ENCODE assay signal across 7 cellular contexts in the genomic region with DNA sequence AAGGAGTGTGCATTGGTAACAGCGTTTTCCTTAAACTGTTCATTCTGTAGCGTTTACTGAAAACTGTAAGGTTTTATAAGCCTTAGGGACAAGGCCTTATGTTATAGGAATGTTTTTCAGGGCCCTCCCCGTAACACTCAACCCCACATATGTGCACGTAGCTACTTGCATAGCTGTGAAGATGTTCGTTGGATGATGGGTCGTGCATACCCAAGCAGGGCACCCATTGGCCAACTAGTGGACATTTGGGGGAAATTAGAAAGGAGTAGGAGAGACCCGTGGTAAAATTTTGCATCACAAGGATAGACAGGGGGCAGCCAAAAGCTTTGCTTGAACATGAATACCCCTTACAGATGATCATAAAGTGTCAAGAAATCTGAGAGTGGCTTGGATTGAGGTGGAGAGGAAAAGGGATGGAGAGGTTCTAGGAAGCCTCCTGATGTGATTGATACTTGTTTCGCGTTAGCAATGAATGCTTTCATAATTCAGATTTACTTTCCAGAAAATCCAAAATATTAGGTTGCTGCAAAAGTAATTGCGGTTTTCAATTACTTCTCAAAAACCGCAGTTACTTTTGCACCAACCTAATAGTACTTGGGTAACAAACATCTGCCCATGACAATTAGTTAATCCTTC. TPM values are rescaled to one million over a fixed set of nuclear protein-coding genes. Genes with fewer than 3 reads are reported as not detected.
DNase-seq lines count a peak whose midpoint lies in the region; ATAC-seq and TF ChIP-seq lines count a peak whose summit lies in the region.

No MANE protein-coding gene starts in this region.

- no peak overlapping the region for H3K27ac ChIP-seq in SJCRH30

- H3K9ac ChIP-seq in skeletal muscle satellite cell (ENCODE audit: low read depth, low read length) = peak overlapping the region; percentile 88

- peak; percentile 13; the same call in 1 of the 2 replicates for TF ChIP-seq RAD21 in Ishikawa (IDR thresholded peaks at IDR 0.05; ENCODE audit: low read depth)

- H3K36me3 ChIP-seq in SJCRH30 = peaks cover 11% of the 10 kb centered on the region
- peaks cover 6% of the 10 kb centered on the region for H3K36me3 ChIP-seq in skeletal muscle satellite cell (ENCODE audit: insufficient read depth, low read length)

- peak overlapping the region; percentile 96 for H3K4me3 ChIP-seq in SJCRH30
- H3K4me3 ChIP-seq in iPS-18c (ENCODE audit: insufficient read depth, low read depth, low read length) = peak overlapping the region; percentile 96
- H3K4me3 ChIP-seq in skeletal muscle satellite cell (ENCODE audit: low read length) = peak overlapping the region; percentile 97

- in situ Hi-C loops in G401 (cut with HindIII; ENCODE audit: low sequenced_read_pairs) = no loop called here
- in situ Hi-C loops in T47D (cut with HindIII; ENCODE audit: low pct_unique_long_range_greater_than_20kb, low sequenced_read_pairs) = no loop called here

- TF ChIP-seq EP300 in Ishikawa (IDR thresholded peaks at IDR 0.05; ENCODE audit: borderline replicate concordance) = no peak

- H3K9me3 ChIP-seq in SJCRH30 (replicated peaks) (no peaks in the 10 kb centered on the region), iPS-18c (ENCODE audit: control insufficient read depth, insufficient read depth, low read length) (no peaks in the 10 kb centered on the region), skeletal muscle satellite cell (replicated peaks; ENCODE audit: low read length) (no peaks in the 10 kb centered on the region)

- peak; percentile 40 for ATAC-seq in GM21390 (IDR thresholded peaks at IDR 0.05; ENCODE audit: unreplicated experiment)

- DNase-seq in G401 (ENCODE audit: low spot score) (peak; percentile 76), SJCRH30 (peak; percentile 65 to 79), T47D (ENCODE audit: low read depth in 1 of 2, low spot score in 1 of 2) (peak; percentile 71 to 80)

- H3K27me3 ChIP-seq in SJCRH30 (no peaks in the 10 kb centered on the region), skeletal muscle satellite cell (ENCODE audit: control insufficient read depth, insufficient read depth, low read length) (no peaks in the 10 kb centered on the region)

- H3K4me2 ChIP-seq in skeletal muscle satellite cell (ENCODE audit: low read length) = peak overlapping the region; percentile 82

- H3K4me1 ChIP-seq in SJCRH30 (no peaks in the 10 kb centered on the region), skeletal muscle satellite cell (ENCODE audit: control insufficient read depth, insufficient read depth, low read length) (no peaks in the 10 kb centered on the region)

TF ChIP-seq in Ishikawa, 13 proteins besides CTCF, POLR2A, EP300 and RAD21:
- TF ChIP-seq TCF12 (IDR thresholded peaks at IDR 0.05; ENCODE audit: low read depth) (no peak), EGR1 (IDR thresholded peaks at IDR 0.05) (no peak), TAF1 (IDR thresholded peaks at IDR 0.05; ENCODE audit: low read depth) (no peak), ZBTB7A (IDR thresholded peaks at IDR 0.05; ENCODE audit: low read depth) (no peak), TEAD4 (IDR thresholded peaks at IDR 0.05) (no peak)
- TF ChIP-seq, protein P1, sequence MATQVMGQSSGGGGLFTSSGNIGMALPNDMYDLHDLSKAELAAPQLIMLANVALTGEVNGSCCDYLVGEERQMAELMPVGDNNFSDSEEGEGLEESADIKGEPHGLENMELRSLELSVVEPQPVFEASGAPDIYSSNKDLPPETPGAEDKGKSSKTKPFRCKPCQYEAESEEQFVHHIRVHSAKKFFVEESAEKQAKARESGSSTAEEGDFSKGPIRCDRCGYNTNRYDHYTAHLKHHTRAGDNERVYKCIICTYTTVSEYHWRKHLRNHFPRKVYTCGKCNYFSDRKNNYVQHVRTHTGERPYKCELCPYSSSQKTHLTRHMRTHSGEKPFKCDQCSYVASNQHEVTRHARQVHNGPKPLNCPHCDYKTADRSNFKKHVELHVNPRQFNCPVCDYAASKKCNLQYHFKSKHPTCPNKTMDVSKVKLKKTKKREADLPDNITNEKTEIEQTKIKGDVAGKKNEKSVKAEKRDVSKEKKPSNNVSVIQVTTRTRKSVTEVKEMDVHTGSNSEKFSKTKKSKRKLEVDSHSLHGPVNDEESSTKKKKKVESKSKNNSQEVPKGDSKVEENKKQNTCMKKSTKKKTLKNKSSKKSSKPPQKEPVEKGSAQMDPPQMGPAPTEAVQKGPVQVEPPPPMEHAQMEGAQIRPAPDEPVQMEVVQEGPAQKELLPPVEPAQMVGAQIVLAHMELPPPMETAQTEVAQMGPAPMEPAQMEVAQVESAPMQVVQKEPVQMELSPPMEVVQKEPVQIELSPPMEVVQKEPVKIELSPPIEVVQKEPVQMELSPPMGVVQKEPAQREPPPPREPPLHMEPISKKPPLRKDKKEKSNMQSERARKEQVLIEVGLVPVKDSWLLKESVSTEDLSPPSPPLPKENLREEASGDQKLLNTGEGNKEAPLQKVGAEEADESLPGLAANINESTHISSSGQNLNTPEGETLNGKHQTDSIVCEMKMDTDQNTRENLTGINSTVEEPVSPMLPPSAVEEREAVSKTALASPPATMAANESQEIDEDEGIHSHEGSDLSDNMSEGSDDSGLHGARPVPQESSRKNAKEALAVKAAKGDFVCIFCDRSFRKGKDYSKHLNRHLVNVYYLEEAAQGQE (IDR thresholded peaks at IDR 0.05; ENCODE audit: low read depth) = no peak
- TF ChIP-seq, protein P2, sequence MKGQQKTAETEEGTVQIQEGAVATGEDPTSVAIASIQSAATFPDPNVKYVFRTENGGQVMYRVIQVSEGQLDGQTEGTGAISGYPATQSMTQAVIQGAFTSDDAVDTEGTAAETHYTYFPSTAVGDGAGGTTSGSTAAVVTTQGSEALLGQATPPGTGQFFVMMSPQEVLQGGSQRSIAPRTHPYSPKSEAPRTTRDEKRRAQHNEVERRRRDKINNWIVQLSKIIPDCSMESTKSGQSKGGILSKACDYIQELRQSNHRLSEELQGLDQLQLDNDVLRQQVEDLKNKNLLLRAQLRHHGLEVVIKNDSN (IDR thresholded peaks at IDR 0.05) = no peak

RNA-seq across cellular contexts. Expression of gene SEC61A2, which starts 0.9 kb away (rescaled TPM):
- total RNA-seq in G401 (2014; rRNA removed; shearing (Covaris generic)) = 10.5 TPM in 2 replicates
- 12.1 and 14.0 TPM in 2 replicates for total RNA-seq in SJCRH30 (2014; rRNA removed; shearing (Covaris generic))
- total RNA-seq in skeletal muscle satellite cell (2012; rRNA removed) = 4.1 and 6.8 TPM in 2 replicates
